21 cellular contexts compared by ENCODE assay signal in the genomic region with DNA sequence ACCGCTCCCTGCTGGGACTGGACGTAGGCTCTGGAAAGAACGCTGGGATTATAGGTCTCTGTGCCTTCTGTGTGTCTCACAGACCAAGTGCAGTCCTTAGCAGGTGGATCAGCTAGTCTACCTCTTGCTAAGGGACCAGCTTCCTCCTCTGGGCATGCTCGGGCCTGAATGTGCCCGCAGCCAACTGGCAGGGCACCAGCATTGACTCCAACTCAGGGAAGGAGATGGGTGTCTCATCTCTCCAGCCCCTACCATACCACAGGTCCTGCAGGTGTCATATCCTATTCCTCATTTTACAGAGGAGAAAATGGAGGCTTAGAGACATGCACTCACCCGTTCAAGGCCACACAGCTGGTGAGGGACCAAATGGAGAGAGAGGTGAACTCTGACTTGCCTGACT.
"Had no signal": no experiment of that assay in that cellular context is flagged by ENCODE, and none has a peak within 500 bp of the region (broad histone marks: within the 10 kb centered on the region; RNA-seq: fewer than 3 reads in every experiment).

No MANE protein-coding gene starts in this region.

- H3K4me1 ChIP-seq: left lung had no signal

- H3K4me3 ChIP-seq: coronary artery, hepatocyte, left lung, thoracic aorta had no signal

- H3K27ac ChIP-seq: coronary artery, hepatocyte, left lung, thoracic aorta had no signal

- H3K27ac Mint-ChIP-seq: activated naive CD8-positive, alpha-beta T cell treated with anti-CD3 and anti-CD28 coated beads for 36 hours; activated T-cell treated with anti-CD3 and anti-CD28 coated beads, Interleukin-2, amount 50 U/mL, for 24 hours; activated T-helper 17 cell treated with anti-CD3 and anti-CD28 coated beads, Interleukin-2, amount 50 U/mL, for 72 hours; immature natural killer cell; natural killer cell; progenitor cell of endocrine pancreas; type B pancreatic cell; WTC11 had no signal

- H3K27me3 ChIP-seq: hepatocyte had no signal

- ATAC-seq: activated T-helper 17 cell treated with anti-CD3 and anti-CD28 coated beads, Interleukin-2, amount 50 U/mL, for 72 hours; left lung; natural killer cell; WTC11 had no signal

- DNase-seq: activated naive CD4-positive, alpha-beta T cell; activated naive CD8-positive, alpha-beta T cell treated with anti-CD3 and anti-CD28 coated beads for 36 hours; activated T-cell treated with anti-CD3 and anti-CD28 coated beads, Interleukin-2, amount 50 U/mL, for 24 hours; glutamatergic neuron; immature natural killer cell; kidney glomerular epithelial cell; left lung; midbrain; natural killer cell; retina; stimulated activated CD4-positive, alpha-beta T cell treated with anti-CD3 and anti-CD28 coated beads, Interleukin-4, amount 100 ng/mL, for 1 hour; stimulated activated naive CD4-positive, alpha-beta T cell; T-helper 1 cell; T1000 had no signal

- H3K9me3 ChIP-seq: left lung, thoracic aorta had no signal

- H3K9me3 Mint-ChIP-seq: activated naive CD8-positive, alpha-beta T cell treated with anti-CD3 and anti-CD28 coated beads for 36 hours; activated T-cell treated with anti-CD3 and anti-CD28 coated beads, Interleukin-2, amount 50 U/mL, for 24 hours; activated T-helper 17 cell treated with anti-CD3 and anti-CD28 coated beads, Interleukin-2, amount 50 U/mL, for 72 hours; immature natural killer cell; natural killer cell; type B pancreatic cell; WTC11 had no signal

- H3K36me3 Mint-ChIP-seq: activated naive CD8-positive, alpha-beta T cell treated with anti-CD3 and anti-CD28 coated beads for 36 hours; immature natural killer cell; natural killer cell; type B pancreatic cell; WTC11 had no signal

- H3K36me3 ChIP-seq: left lung, thoracic aorta had no signal
